2 cellular contexts compared by ENCODE assay signal in the genomic region with DNA sequence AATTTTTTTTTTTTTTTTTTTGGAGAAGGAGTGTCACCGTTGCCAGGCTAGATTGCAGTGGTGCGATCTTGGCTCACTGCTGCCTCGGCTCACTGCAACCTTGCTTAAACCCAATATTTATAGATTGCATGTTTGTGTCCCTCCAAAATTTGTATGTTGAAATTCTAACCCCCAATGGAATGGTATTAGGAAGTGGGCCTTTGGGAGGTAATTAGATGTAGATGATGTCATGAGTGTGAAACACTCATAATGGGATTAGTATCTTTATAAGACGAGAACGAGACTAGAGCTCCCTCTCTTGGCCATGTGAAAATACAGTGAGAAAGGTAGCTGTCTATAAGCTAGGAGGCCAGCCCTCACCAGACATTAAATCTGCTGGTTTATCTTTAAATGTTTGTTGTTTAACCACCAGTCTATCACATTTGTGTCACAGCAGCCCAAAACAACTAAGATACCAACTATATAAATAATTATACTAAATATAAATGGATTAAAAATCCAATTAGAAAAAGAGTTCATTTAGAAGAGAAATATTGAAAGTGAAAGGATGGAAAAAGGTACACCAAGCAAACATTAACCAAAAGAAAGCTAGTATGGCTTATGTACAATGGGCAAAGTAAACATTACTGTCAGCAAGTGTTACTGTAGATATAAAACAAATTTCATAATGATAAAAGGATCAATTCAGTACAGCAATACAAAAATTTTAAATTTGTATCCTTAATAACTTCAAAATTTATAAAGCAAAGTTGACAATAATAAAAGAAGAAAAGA.
TF ChIP-seq lines count a peak whose summit lies in the region.

No MANE protein-coding gene starts in this region.

TF ChIP-seq in HCT116, 20 proteins besides CTCF, POLR2A, EP300 and RAD21:
- TF ChIP-seq CBX3 (IDR thresholded peaks at IDR 0.05; ENCODE audit: low read depth): peak; percentile 40; the same call in 1 of the 2 replicates
- TF ChIP-seq EZH2phosphoT487 (IDR thresholded peaks at IDR 0.05; ENCODE audit: borderline replicate concordance): no peak
- peak; percentile 58; the same call in 1 of the 2 replicates for TF ChIP-seq CEBPB (IDR thresholded peaks at IDR 0.05; ENCODE audit: low read depth)

TF ChIP-seq in GM12878, 131 proteins besides CTCF, POLR2A, EP300 and RAD21:
- TF ChIP-seq, protein P1, sequence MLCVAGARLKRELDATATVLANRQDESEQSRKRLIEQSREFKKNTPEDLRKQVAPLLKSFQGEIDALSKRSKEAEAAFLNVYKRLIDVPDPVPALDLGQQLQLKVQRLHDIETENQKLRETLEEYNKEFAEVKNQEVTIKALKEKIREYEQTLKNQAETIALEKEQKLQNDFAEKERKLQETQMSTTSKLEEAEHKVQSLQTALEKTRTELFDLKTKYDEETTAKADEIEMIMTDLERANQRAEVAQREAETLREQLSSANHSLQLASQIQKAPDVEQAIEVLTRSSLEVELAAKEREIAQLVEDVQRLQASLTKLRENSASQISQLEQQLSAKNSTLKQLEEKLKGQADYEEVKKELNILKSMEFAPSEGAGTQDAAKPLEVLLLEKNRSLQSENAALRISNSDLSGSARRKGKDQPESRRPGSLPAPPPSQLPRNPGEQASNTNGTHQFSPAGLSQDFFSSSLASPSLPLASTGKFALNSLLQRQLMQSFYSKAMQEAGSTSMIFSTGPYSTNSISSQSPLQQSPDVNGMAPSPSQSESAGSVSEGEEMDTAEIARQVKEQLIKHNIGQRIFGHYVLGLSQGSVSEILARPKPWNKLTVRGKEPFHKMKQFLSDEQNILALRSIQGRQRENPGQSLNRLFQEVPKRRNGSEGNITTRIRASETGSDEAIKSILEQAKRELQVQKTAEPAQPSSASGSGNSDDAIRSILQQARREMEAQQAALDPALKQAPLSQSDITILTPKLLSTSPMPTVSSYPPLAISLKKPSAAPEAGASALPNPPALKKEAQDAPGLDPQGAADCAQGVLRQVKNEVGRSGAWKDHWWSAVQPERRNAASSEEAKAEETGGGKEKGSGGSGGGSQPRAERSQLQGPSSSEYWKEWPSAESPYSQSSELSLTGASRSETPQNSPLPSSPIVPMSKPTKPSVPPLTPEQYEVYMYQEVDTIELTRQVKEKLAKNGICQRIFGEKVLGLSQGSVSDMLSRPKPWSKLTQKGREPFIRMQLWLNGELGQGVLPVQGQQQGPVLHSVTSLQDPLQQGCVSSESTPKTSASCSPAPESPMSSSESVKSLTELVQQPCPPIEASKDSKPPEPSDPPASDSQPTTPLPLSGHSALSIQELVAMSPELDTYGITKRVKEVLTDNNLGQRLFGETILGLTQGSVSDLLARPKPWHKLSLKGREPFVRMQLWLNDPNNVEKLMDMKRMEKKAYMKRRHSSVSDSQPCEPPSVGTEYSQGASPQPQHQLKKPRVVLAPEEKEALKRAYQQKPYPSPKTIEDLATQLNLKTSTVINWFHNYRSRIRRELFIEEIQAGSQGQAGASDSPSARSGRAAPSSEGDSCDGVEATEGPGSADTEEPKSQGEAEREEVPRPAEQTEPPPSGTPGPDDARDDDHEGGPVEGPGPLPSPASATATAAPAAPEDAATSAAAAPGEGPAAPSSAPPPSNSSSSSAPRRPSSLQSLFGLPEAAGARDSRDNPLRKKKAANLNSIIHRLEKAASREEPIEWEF (IDR thresholded peaks at IDR 0.05; ENCODE audit: insufficient replicate concordance, low read depth, low read length): no peak
- TF ChIP-seq EGR1 (IDR thresholded peaks at IDR 0.05; ENCODE audit: borderline replicate concordance in 1 of 2, low read depth in 2 of 2, low read length in 2 of 2) (no peak), MTA2 (IDR thresholded peaks at IDR 0.05; ENCODE audit: low read depth) (0 out of 2 replicates have a peak, but pooled peaks have one; percentile 12), IKZF2 (IDR thresholded peaks at IDR 0.05) (peak; percentile 16 to 44; a peak in 1 of 4 replicates), RUNX3 (IDR thresholded peaks at IDR 0.05; ENCODE audit: low read length) (no peak), KAT2A (conservative IDR thresholded peaks at IDR 0.05; ENCODE audit: control insufficient read depth, low read depth, low read length) (no peak), TBL1XR1 (IDR thresholded peaks at IDR 0.05; ENCODE audit: low read depth, low read length) (no peak), HDAC6 (IDR thresholded peaks at IDR 0.05; ENCODE audit: unreplicated experiment) (no peak), SMC3 (IDR thresholded peaks at IDR 0.05; ENCODE audit: borderline replicate concordance, low read length) (peak; percentile 39; the same call in 1 of the 2 replicates), JUNB (IDR thresholded peaks at IDR 0.05) (peak; percentile 61), YY1 (IDR thresholded peaks at IDR 0.05; ENCODE audit: low read depth, low read length) (no peak), SPI1 (IDR thresholded peaks at IDR 0.05; ENCODE audit: borderline replicate concordance, insufficient read depth, low read depth, low read length) (peak; percentile 22; the same call in 1 of the 2 replicates), ATF7 (IDR thresholded peaks at IDR 0.05; ENCODE audit: low read depth) (peak; percentile 94), TCF3 (IDR thresholded peaks at IDR 0.05; ENCODE audit: borderline replicate concordance, insufficient read depth, low read depth, low read length) (no peak), RFX5 (IDR thresholded peaks at IDR 0.05; ENCODE audit: low read depth, low read length) (no peak), ZNF217 (IDR thresholded peaks at IDR 0.05) (no peak)
- TF ChIP-seq, protein P2, sequence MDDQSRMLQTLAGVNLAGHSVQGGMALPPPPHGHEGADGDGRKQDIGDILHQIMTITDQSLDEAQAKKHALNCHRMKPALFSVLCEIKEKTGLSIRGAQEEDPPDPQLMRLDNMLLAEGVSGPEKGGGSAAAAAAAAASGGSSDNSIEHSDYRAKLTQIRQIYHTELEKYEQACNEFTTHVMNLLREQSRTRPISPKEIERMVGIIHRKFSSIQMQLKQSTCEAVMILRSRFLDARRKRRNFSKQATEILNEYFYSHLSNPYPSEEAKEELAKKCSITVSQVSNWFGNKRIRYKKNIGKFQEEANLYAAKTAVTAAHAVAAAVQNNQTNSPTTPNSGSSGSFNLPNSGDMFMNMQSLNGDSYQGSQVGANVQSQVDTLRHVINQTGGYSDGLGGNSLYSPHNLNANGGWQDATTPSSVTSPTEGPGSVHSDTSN (IDR thresholded peaks at IDR 0.05; ENCODE audit: insufficient replicate concordance, low read depth, low read length): no peak
- TF ChIP-seq, protein P3, sequence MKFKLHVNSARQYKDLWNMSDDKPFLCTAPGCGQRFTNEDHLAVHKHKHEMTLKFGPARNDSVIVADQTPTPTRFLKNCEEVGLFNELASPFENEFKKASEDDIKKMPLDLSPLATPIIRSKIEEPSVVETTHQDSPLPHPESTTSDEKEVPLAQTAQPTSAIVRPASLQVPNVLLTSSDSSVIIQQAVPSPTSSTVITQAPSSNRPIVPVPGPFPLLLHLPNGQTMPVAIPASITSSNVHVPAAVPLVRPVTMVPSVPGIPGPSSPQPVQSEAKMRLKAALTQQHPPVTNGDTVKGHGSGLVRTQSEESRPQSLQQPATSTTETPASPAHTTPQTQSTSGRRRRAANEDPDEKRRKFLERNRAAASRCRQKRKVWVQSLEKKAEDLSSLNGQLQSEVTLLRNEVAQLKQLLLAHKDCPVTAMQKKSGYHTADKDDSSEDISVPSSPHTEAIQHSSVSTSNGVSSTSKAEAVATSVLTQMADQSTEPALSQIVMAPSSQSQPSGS (IDR thresholded peaks at IDR 0.05; ENCODE audit: low read length): peak; percentile 76
- TF ChIP-seq, protein P4, sequence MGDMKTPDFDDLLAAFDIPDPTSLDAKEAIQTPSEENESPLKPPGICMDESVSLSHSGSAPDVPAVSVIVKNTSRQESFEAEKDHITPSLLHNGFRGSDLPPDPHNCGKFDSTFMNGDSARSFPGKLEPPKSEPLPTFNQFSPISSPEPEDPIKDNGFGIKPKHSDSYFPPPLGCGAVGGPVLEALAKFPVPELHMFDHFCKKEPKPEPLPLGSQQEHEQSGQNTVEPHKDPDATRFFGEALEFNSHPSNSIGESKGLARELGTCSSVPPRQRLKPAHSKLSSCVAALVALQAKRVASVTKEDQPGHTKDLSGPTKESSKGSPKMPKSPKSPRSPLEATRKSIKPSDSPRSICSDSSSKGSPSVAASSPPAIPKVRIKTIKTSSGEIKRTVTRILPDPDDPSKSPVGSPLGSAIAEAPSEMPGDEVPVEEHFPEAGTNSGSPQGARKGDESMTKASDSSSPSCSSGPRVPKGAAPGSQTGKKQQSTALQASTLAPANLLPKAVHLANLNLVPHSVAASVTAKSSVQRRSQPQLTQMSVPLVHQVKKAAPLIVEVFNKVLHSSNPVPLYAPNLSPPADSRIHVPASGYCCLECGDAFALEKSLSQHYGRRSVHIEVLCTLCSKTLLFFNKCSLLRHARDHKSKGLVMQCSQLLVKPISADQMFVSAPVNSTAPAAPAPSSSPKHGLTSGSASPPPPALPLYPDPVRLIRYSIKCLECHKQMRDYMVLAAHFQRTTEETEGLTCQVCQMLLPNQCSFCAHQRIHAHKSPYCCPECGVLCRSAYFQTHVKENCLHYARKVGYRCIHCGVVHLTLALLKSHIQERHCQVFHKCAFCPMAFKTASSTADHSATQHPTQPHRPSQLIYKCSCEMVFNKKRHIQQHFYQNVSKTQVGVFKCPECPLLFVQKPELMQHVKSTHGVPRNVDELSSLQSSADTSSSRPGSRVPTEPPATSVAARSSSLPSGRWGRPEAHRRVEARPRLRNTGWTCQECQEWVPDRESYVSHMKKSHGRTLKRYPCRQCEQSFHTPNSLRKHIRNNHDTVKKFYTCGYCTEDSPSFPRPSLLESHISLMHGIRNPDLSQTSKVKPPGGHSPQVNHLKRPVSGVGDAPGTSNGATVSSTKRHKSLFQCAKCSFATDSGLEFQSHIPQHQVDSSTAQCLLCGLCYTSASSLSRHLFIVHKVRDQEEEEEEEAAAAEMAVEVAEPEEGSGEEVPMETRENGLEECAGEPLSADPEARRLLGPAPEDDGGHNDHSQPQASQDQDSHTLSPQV (IDR thresholded peaks at IDR 0.05): no peak
